ENCODE assay signal across 8 cellular contexts in genomic region chr3:48013288-48013980, GRCh38. TPM values are rescaled to one million over a fixed set of nuclear protein-coding genes. Genes with fewer than 3 reads are reported as not detected.
DNase-seq lines count a peak whose midpoint lies in the region; ATAC-seq lines count a peak whose summit lies in the region.

No MANE protein-coding gene starts in this region.

- peaks cover 0 to 28% (median 23%) of the 10 kb centered on the region in 5 donors for H3K4me1 ChIP-seq in subcutaneous abdominal adipose tissue (ENCODE audit: control insufficient read depth in 5 of 5, insufficient read depth in 5 of 5, low read length in 5 of 5)

- no peak overlapping the region for H3K9ac ChIP-seq in subcutaneous abdominal adipose tissue (ENCODE audit: low read length in 5 of 5)

- H3K36me3 ChIP-seq in subcutaneous abdominal adipose tissue (ENCODE audit: control insufficient read depth in 5 of 5, insufficient read depth in 5 of 5, low read length in 5 of 5) = peaks cover 0 to 7% (median 3%) of the 10 kb centered on the region in 5 donors

- H3K27me3 ChIP-seq in subcutaneous abdominal adipose tissue (ENCODE audit: control insufficient read depth in 5 of 5, insufficient read depth in 4 of 5, low read length in 5 of 5) = no peaks in the 10 kb centered on the region

- no peak overlapping the region for H3K4me3 Mint-ChIP-seq in activated T-helper 1 cell treated with anti-CD3 and anti-CD28 coated beads, Interleukin-12 subunit alpha, Interleukin-12 subunit beta, Interleukin-2, Interleukin-4 antibody, amounts not matched to agents 30 ng/mL and 10 ng/mL and 1 ng/mL, durations not matched to agents 14 hours and 24 hours and 36 hours

- H3K27me3 Mint-ChIP-seq in activated T-helper 1 cell treated with anti-CD3 and anti-CD28 coated beads, Interleukin-12 subunit alpha, Interleukin-12 subunit beta, Interleukin-2, Interleukin-4 antibody, amounts not matched to agents 30 ng/mL and 10 ng/mL and 1 ng/mL, durations not matched to agents 14 hours and 24 hours and 36 hours (ENCODE audit: insufficient read depth) = no peaks in the 10 kb centered on the region

- H3K4me1 Mint-ChIP-seq in activated T-helper 1 cell treated with anti-CD3 and anti-CD28 coated beads, Interleukin-12 subunit alpha, Interleukin-12 subunit beta, Interleukin-2, Interleukin-4 antibody, amounts not matched to agents 30 ng/mL and 10 ng/mL and 1 ng/mL, durations not matched to agents 14 hours and 24 hours and 36 hours (ENCODE audit: low read depth) = peaks cover 47% of the 10 kb centered on the region

- ATAC-seq in HG03135 (IDR thresholded peaks at IDR 0.05; ENCODE audit: unreplicated experiment) = no peak

- peak; percentile 23 for DNase-seq in DMS 273 (lab: John Stamatoyannopoulos, UW; ENCODE audit: unreplicated experiment)
- no peak for DNase-seq in DMS 273 treated with DMSO at 0.1 percent for 48 hours (lab: John Stamatoyannopoulos, UW)
- no peak for DNase-seq in activated T-helper 1 cell treated with anti-CD3 and anti-CD28 coated beads, Interleukin-12 subunit alpha, Interleukin-12 subunit beta, Interleukin-2, Interleukin-4 antibody, amounts not matched to agents 30 ng/mL and 10 ng/mL and 1 ng/mL, durations not matched to agents 14 hours and 24 hours and 36 hours (ENCODE audit: low spot score)
- peak; percentile 26 for DNase-seq in iPS-NIHi11 (ENCODE audit: low spot score)
- DNase-seq in stimulated activated CD8-positive, alpha-beta memory T cell treated with anti-CD3 and anti-CD28 coated beads, Interleukin-4, amount 100 ng/mL, for 48 hours = no peak
- DNase-seq in activated CD4-positive, CD25-positive, alpha-beta regulatory T cell (lab: John Stamatoyannopoulos, UW) = no peak

- H3K9me3 Mint-ChIP-seq in activated T-helper 1 cell treated with anti-CD3 and anti-CD28 coated beads, Interleukin-12 subunit alpha, Interleukin-12 subunit beta, Interleukin-2, Interleukin-4 antibody, amounts not matched to agents 30 ng/mL and 10 ng/mL and 1 ng/mL, durations not matched to agents 14 hours and 24 hours and 36 hours = no peaks in the 10 kb centered on the region

- H3K27ac Mint-ChIP-seq in activated T-helper 1 cell treated with anti-CD3 and anti-CD28 coated beads, Interleukin-12 subunit alpha, Interleukin-12 subunit beta, Interleukin-2, Interleukin-4 antibody, amounts not matched to agents 30 ng/mL and 10 ng/mL and 1 ng/mL, durations not matched to agents 14 hours and 24 hours and 36 hours = peak overlapping the region; percentile 37

- H3K27ac ChIP-seq in subcutaneous abdominal adipose tissue (ENCODE audit: low read depth, low read length) = peak overlapping the region; percentile 11

- no peaks in the 10 kb centered on the region for H3K36me3 Mint-ChIP-seq in activated T-helper 1 cell treated with anti-CD3 and anti-CD28 coated beads, Interleukin-12 subunit alpha, Interleukin-12 subunit beta, Interleukin-2, Interleukin-4 antibody, amounts not matched to agents 30 ng/mL and 10 ng/mL and 1 ng/mL, durations not matched to agents 14 hours and 24 hours and 36 hours (ENCODE audit: low read depth)

- H3K4me3 ChIP-seq in subcutaneous abdominal adipose tissue (ENCODE audit: low read depth in 1 of 5, low read length in 5 of 5) = no peak overlapping the region

- H3K9me3 ChIP-seq in subcutaneous abdominal adipose tissue (ENCODE audit: control insufficient read depth in 5 of 5, low read length in 5 of 5) = no peaks in the 10 kb centered on the region

- intact Hi-C loops in activated T-helper 1 cell treated with anti-CD3 and anti-CD28 coated beads, Interleukin-12 subunit alpha, Interleukin-12 subunit beta, Interleukin-2, Interleukin-4 antibody, amounts not matched to agents 30 ng/mL and 10 ng/mL and 1 ng/mL, durations not matched to agents 14 hours and 24 hours and 36 hours (cut with micrococcal nuclease) = no loop called here

RNA-seq across cellular contexts. Expression of gene MAP4, which starts 2.8 kb away (rescaled TPM):
- total RNA-seq in activated T-helper 1 cell treated with anti-CD3 and anti-CD28 coated beads, Interleukin-12 subunit alpha, Interleukin-12 subunit beta, Interleukin-2, Interleukin-4 antibody, amounts not matched to agents 30 ng/mL and 10 ng/mL and 1 ng/mL, durations not matched to agents 14 hours and 24 hours and 36 hours = 119 and 120 TPM in 2 replicates

Comparison
In these comparisons a context has a peak if more than half of its experiments do, and no peak if none do; other contexts are left out.
1. DNase-seq: peak in DMS 273 (single experiment) and iPS-NIHi11 (single experiment); none in DMS 273 treated with DMSO at 0.1 percent for 48 hours (single experiment), activated T-helper 1 cell treated with anti-CD3 and anti-CD28 coated beads, Interleukin-12 subunit alpha, Interleukin-12 subunit beta, Interleukin-2, Interleukin-4 antibody, amounts not matched to agents 30 ng/mL and 10 ng/mL and 1 ng/mL, durations not matched to agents 14 hours and 24 hours and 36 hours (single experiment), stimulated activated CD8-positive, alpha-beta memory T cell treated with anti-CD3 and anti-CD28 coated beads, Interleukin-4, amount 100 ng/mL, for 48 hours (single experiment) and activated CD4-positive, CD25-positive, alpha-beta regulatory T cell (0 of 4).